9 cellular contexts compared by ENCODE assay signal in the genomic region with DNA sequence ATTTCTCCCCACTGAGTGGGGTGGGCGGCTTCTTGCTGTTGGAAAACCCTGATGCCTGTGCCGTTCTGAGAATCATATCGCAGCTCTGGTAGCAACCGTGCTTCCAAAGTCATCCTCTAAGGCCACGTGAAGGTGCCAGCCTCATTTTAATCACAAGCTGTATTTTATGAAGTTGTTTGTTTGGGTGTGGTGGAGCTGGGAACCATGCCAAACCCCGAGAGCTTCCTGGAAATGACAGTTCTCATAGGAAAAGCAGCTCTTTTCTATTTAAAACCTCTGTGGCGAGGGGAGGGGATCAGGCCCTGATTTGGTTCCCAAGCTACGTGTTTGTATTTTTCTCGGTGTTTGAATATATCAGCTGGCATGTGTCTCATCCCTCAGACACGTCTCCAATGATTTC. TPM values are rescaled to one million over a fixed set of nuclear protein-coding genes. Genes with fewer than 3 reads are reported as not detected.
DNase-seq lines count a peak whose midpoint lies in the region; ATAC-seq, FAIRE-seq and TF ChIP-seq lines count a peak whose summit lies in the region.
"Had no signal": no experiment of that assay in that cellular context is flagged by ENCODE, and none has a peak within 500 bp of the region (broad histone marks: within the 10 kb centered on the region; RNA-seq: fewer than 3 reads in every experiment).

No MANE protein-coding gene starts in this region.

- H3K4me3 ChIP-seq in A549 (no peak overlapping the region), Karpas-422 (ENCODE audit: low read length) (no peak overlapping the region), breast epithelium (no peak overlapping the region)

- H3K9me3 ChIP-seq in A549 (no peaks in the 10 kb centered on the region), Karpas-422 (ENCODE audit: low read length) (no peaks in the 10 kb centered on the region), breast epithelium (no peaks in the 10 kb centered on the region)

- CTCF ChIA-PET in A549 (lab: Yijun Ruan, JAX): interaction anchor here (0.6 to 2.1 kb wide), 8 partner anchors 20 to 190 kb away, joined by 3 to 8 read pairs (median 4); a partner anchor contains a TSS

- no peak overlapping the region for H2AFZ ChIP-seq in Karpas-422 (ENCODE audit: low read length)

- DNase-seq in A549 (ENCODE audit: low read depth in 1 of 2, low spot score in 1 of 2) (peak in 1 of 2 experiments; percentile 82), Karpas-422 (peak; percentile 23), T-helper 2 cell (peak in 3 of 5 experiments; percentile 19 to 55 (median 27)), breast epithelium (ENCODE audit: low spot score in 2 of 2) (peak; percentile 74 to 79), left colon (peak; percentile 86 to 87), SK-N-DZ (ENCODE audit: low spot score) (no peak), GM13976 (ENCODE audit: low spot score) (no peak)
- peak; percentile 32 to 38 for DNase-seq in stimulated activated CD8-positive, alpha-beta memory T cell treated with anti-CD3 and anti-CD28 coated beads, Interleukin-7, amount 100 ng/mL, for 4 hours (ENCODE audit: low read depth in 2 of 2)

- peaks cover 50% of the 10 kb centered on the region for H3K4me1 ChIP-seq in A549
- no peaks in the 10 kb centered on the region for H3K4me1 ChIP-seq in Karpas-422 (ENCODE audit: low read length)
- peaks cover 7 to 10% of the 10 kb centered on the region in 2 donors for H3K4me1 ChIP-seq in breast epithelium

- H3K9me2 ChIP-seq in Karpas-422 (replicated peaks; ENCODE audit: insufficient read depth, low read length): no peaks in the 10 kb centered on the region

- TF ChIP-seq EP300 in A549 (IDR thresholded peaks at IDR 0.05): no peak

- H3K27me3 ChIP-seq in Karpas-422 (ENCODE audit: low read length) (no peaks in the 10 kb centered on the region), breast epithelium (no peaks in the 10 kb centered on the region)

- no peaks in the 10 kb centered on the region for H3K79me2 ChIP-seq in Karpas-422 (ENCODE audit: low read length)

- 21% methylated on average over 10 of the region's 10 CpGs for WGBS in A549 (ENCODE audit: missing lambda C conversion rate)

- H3K4me2 ChIP-seq in A549 (peak overlapping the region; percentile 61), Karpas-422 (ENCODE audit: low read depth, low read length, poor library complexity, severe bottlenecking) (no peak overlapping the region)

- no peak overlapping the region for H3K9ac ChIP-seq in Karpas-422 (ENCODE audit: low read length)

- H3K36me3 ChIP-seq in Karpas-422 (ENCODE audit: insufficient read depth, low read length) (no peaks in the 10 kb centered on the region), breast epithelium (no peaks in the 10 kb centered on the region)

- H3K27ac ChIP-seq in A549: peak overlapping the region; percentile 42 to 67; a peak in 5 of 6 replicates
- no peak overlapping the region for H3K27ac ChIP-seq in Karpas-422 (ENCODE audit: low read length)
- H3K27ac ChIP-seq in breast epithelium: peak overlapping the region; percentile 82 to 92

- TF ChIP-seq CTCF in A549 (IDR thresholded peaks at IDR 0.05) (no peak), breast epithelium (IDR thresholded peaks at IDR 0.05) (no peak), GM13976 (IDR thresholded peaks at IDR 0.05; ENCODE audit: borderline replicate concordance, control extremely low read depth, extremely low read depth, insufficient read depth, missing control alignments) (no peak)

- TF ChIP-seq RAD21 in A549 (conservative IDR thresholded peaks at IDR 0.05 in 1 of 2, IDR thresholded peaks at IDR 0.05 in 1 of 2): 0 out of 5 replicates have a peak, but pooled peaks of 1 of the 2 experiments have one; percentile 12

- TF ChIP-seq POLR2A in A549 (IDR thresholded peaks at IDR 0.05; ENCODE audit: low read length) (no peak), breast epithelium (IDR thresholded peaks at IDR 0.05) (no peak)

- POLR2A ChIA-PET in A549 (lab: Yijun Ruan, JAX): interaction anchor here (0.9 to 1.5 kb wide), 3 partner anchors 22 to 141 kb away, joined by 3 to 7 read pairs (median 3); a partner anchor contains a TSS

- no peaks in the 10 kb centered on the region for H4K20me1 ChIP-seq in Karpas-422 (ENCODE audit: insufficient read depth, low read depth, low read length)

- intact Hi-C loops in breast epithelium (cut with DNase I; ENCODE audit: low total_unique reads): no loop called here
- intact Hi-C loops in left colon (cut with DNase I, micrococcal nuclease): no loop called here

- ATAC-seq in A549: peak; percentile 11 to 18; a peak in 3 of 6 replicates
- peak; percentile 73 for ATAC-seq in left colon

- FAIRE-seq in A549 (lab: Jason Lieb, UNC): peak; percentile 54
- FAIRE-seq: G401.6 had no signal

- in situ Hi-C loops in GM13976 (cut with MboI; ENCODE audit: low sequenced_read_pairs, unreplicated experiment): no loop called here

TF ChIP-seq in A549, 52 proteins besides CTCF, POLR2A, EP300 and RAD21:
- TF ChIP-seq HOXB13 (CRISPR knock-in tag; IDR thresholded peaks at IDR 0.05; ENCODE audit: low read depth) (0 out of 2 replicates have a peak, but pooled peaks have one; percentile 25), RNF2 (IDR thresholded peaks at IDR 0.05; ENCODE audit: borderline replicate concordance, low read depth) (no peak)
- TF ChIP-seq, protein P1, sequence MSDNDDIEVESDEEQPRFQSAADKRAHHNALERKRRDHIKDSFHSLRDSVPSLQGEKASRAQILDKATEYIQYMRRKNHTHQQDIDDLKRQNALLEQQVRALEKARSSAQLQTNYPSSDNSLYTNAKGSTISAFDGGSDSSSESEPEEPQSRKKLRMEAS (IDR thresholded peaks at IDR 0.05): peak; percentile 50
- TF ChIP-seq, protein P2, sequence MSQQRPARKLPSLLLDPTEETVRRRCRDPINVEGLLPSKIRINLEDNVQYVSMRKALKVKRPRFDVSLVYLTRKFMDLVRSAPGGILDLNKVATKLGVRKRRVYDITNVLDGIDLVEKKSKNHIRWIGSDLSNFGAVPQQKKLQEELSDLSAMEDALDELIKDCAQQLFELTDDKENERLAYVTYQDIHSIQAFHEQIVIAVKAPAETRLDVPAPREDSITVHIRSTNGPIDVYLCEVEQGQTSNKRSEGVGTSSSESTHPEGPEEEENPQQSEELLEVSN (IDR thresholded peaks at IDR 0.05; ENCODE audit: borderline replicate concordance, low read depth): 0 out of 2 replicates have a peak, but pooled peaks have one; percentile 29

RNA-seq across cellular contexts. Expression of a gene that starts 21.7 kb away (rescaled TPM):
- polyA plus RNA-seq in A549 (2011; rRNA removed) (26.2 and 44.8 TPM in 2 replicates), A549 (2017; fragmentation: RNase III; extraction: RNeasy Plus Mini Kit Qiagen cat#74134 plus additional on column Dnase treatment) (38.2 to 39.2 TPM (median 39.1 TPM) in 3 replicates)
- 12.5 and 15.0 TPM in 2 replicates for polyA plus RNA-seq in A549 (2012; cell fraction: cytosol; rRNA removed)
- 9.4 and 13.7 TPM in 2 replicates for polyA plus RNA-seq in A549 (2012; cell fraction: nucleus; rRNA removed)
- polyA minus RNA-seq in A549 (2011; rRNA and poly(A)+ RNA removed): 20.1 and 20.5 TPM in 2 replicates
- 1.8 and 3.6 TPM in 2 replicates for total RNA-seq in Karpas-422 (2014; rRNA removed; shearing (Covaris generic); ENCODE audit: low replicate concordance)
- total RNA-seq in breast epithelium (10 to 100 TPM; 12.3 to 15.4 (median 13.0) TPM), left colon (10 to 100 TPM; 18.4 to 22.8 TPM)
- polyA plus RNA-seq in SK-N-DZ (2014; cell fraction: cytosol; rRNA removed): 29.6 and 40.8 TPM in 2 replicates
- polyA plus RNA-seq in SK-N-DZ (2014; cell fraction: nucleus; rRNA removed): 27.0 and 29.2 TPM in 2 replicates

RNA-seq across cellular contexts. Expression of a gene that starts 21.8 kb away (rescaled TPM):
- polyA plus RNA-seq in A549 (2011; rRNA removed) (13.0 and 15.6 TPM in 2 replicates), A549 (2017; fragmentation: RNase III; extraction: RNeasy Plus Mini Kit Qiagen cat#74134 plus additional on column Dnase treatment) (10.3 to 12.5 TPM (median 12.1 TPM) in 3 replicates)
- 8.0 and 8.2 TPM in 2 replicates for polyA plus RNA-seq in A549 (2012; cell fraction: cytosol; rRNA removed)
- polyA plus RNA-seq in A549 (2012; cell fraction: nucleus; rRNA removed): 6.5 and 14.2 TPM in 2 replicates
- polyA minus RNA-seq in A549 (2011; rRNA and poly(A)+ RNA removed): 7.5 and 7.8 TPM in 2 replicates
- 1.3 and 4.9 TPM in 2 replicates for total RNA-seq in Karpas-422 (2014; rRNA removed; shearing (Covaris generic); ENCODE audit: low replicate concordance)
- total RNA-seq in breast epithelium (10 to 100 TPM; 25.9 to 63.8 (median 34.7) TPM), left colon (10 to 100 TPM; 11.0 to 13.8 TPM)
- 5.8 and 7.0 TPM in 2 replicates for polyA plus RNA-seq in SK-N-DZ (2014; cell fraction: cytosol; rRNA removed)
- 7.5 and 13.1 TPM in 2 replicates for polyA plus RNA-seq in SK-N-DZ (2014; cell fraction: nucleus; rRNA removed)

Comparison
In these comparisons a context has a peak if more than half of its experiments do, and no peak if none do; other contexts are left out.
1. DNase-seq: peak in Karpas-422 (single experiment), T-helper 2 cell (3 of 5), breast epithelium (2 of 2), left colon (2 of 2) and stimulated activated CD8-positive, alpha-beta memory T cell treated with anti-CD3 and anti-CD28 coated beads, Interleukin-7, amount 100 ng/mL, for 4 hours (2 of 2); none in SK-N-DZ (single experiment) and GM13976 (single experiment).